ENCODE assay signal across 8 cellular contexts in the genomic region with DNA sequence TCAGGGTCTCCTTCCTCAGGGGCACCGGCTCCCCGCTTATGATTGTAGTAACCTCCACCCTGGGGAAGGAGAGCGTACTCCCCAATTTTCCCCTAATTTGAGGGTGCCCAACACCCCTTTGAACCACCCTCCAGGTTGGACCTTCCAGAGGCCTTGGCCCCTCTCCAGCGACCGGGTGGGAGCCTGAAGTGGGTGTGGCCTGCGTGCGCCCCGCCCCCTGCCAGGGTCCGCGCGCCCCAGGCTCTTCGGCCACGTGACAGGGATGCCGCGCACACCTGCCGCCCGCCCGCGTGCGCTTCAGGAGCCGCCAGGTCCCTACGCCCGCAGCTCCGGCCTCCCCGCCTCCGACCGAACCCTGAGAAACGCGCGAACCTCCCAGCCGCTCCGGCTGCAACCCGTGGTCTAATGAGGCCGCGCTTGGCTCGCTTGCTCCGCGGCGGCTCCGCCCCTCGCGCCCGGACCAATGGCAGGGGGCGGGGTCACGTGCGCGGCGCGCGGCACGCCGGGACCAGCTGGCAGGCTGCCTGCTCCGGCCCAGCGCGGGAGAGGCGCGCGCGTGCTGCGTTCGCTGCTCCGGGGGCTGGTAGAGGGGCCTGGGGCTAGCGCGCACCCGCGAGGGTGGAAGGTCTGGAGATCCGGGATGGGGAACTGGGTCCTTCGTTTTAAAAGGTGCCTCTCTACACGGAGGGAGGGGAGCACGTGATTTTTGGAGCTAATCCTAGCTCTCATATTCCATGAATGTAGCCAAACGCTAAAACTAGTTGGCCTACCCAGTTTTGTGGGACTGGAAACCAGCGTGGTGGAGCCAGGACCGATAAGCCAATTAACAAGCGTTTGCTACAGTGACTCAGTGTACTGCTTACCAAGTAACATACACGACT. TPM values are rescaled to one million over a fixed set of nuclear protein-coding genes. Genes with fewer than 3 reads are reported as not detected.
DNase-seq lines count a peak whose midpoint lies in the region; ATAC-seq, FAIRE-seq and TF ChIP-seq lines count a peak whose summit lies in the region.

A gene (minus strand): TSS at position 404 of the 881 bp plus-strand sequence. CDS start 618 bp downstream, outside the sequence.

- H3K27ac Mint-ChIP-seq in Caco-2 (ENCODE audit: unreplicated experiment) (peak within 1 kb of the TSS; percentile 78), naive B cell (peak within 1 kb of the TSS; percentile 9 to 81 (median 68))
- peak within 1 kb of the TSS; percentile 64 for H3K27ac Mint-ChIP-seq in activated T-cell treated with anti-CD3 and anti-CD28 coated beads, Interleukin-2, amount 50 U/mL, for 72 hours
- H3K27ac Mint-ChIP-seq in stimulated activated memory B cell treated with anti-CD40 and anti-IgM and Interleukin-4, amounts not matched to agents 10 μg/mL and 1 μg/mL and 100 μg/mL, for 72 hours, result peak within 1 kb of the TSS; percentile 78

- H3K4me3 ChIP-seq in Caco-2 (ENCODE audit: low read depth, low read length), result peak within 1 kb of the TSS; percentile 85
- H3K4me3 ChIP-seq in KMS-11 (IDR thresholded peaks at IDR 0.05; ENCODE audit: insufficient read depth, low read depth, low read length), result no peak within 1 kb of the TSS

- intact Hi-C loops in Caco-2 (cut with micrococcal nuclease; ENCODE audit: unreplicated experiment), result no loop called here

- H3K36me3 ChIP-seq in Caco-2 (ENCODE audit: control insufficient read depth, insufficient read depth, low read length) (peaks cover 8% of the 10 kb centered on the region), KMS-11 (ENCODE audit: insufficient read depth) (0 out of 2 replicates have a peak, but pooled peaks cover 4% of the 10 kb centered on the region)

- H3K36me3 Mint-ChIP-seq in Caco-2 (ENCODE audit: insufficient read depth, unreplicated experiment) (peaks cover 83% of the 10 kb centered on the region), naive B cell (peaks cover 0 to 12% of the 10 kb centered on the region in 2 donors)
- peaks cover 5 to 7% of the 10 kb centered on the region in 2 donors for H3K36me3 Mint-ChIP-seq in activated T-cell treated with anti-CD3 and anti-CD28 coated beads, Interleukin-2, amount 50 U/mL, for 72 hours (ENCODE audit: insufficient read depth in 2 of 2)
- H3K36me3 Mint-ChIP-seq in stimulated activated memory B cell treated with anti-CD40 and anti-IgM and Interleukin-4, amounts not matched to agents 10 μg/mL and 1 μg/mL and 100 μg/mL, for 72 hours, result peaks cover 21% of the 10 kb centered on the region

- no peaks in the 10 kb centered on the region for H3K79me2 ChIP-seq in KMS-11 (ENCODE audit: insufficient read depth, low read depth)

- peak within 1 kb of the TSS; percentile 56; the same call in 1 of the 2 replicates for H3K9ac ChIP-seq in KMS-11

- H3K4me1 ChIP-seq in Caco-2 (peaks cover 22% of the 10 kb centered on the region), KMS-11 (ENCODE audit: low read depth, poor library complexity, severe bottlenecking) (peaks cover 8% of the 10 kb centered on the region)

- no peaks in the 10 kb centered on the region for H3K9me3 Mint-ChIP-seq in Caco-2 (ENCODE audit: unreplicated experiment)
- H3K9me3 Mint-ChIP-seq in activated T-cell treated with anti-CD3 and anti-CD28 coated beads, Interleukin-2, amount 50 U/mL, for 72 hours, result peaks cover 0 to 2% of the 10 kb centered on the region in 2 donors
- H3K9me3 Mint-ChIP-seq in naive B cell, result no peaks in the 10 kb centered on the region
- H3K9me3 Mint-ChIP-seq in stimulated activated memory B cell treated with anti-CD40 and anti-IgM and Interleukin-4, amounts not matched to agents 10 μg/mL and 1 μg/mL and 100 μg/mL, for 72 hours, result no peaks in the 10 kb centered on the region

- peak; percentile 94 to 97 for DNase-seq in Caco-2
- DNase-seq in RCC 7860 (ENCODE audit: low spot score), result peak; percentile 30
- peak; percentile 91 to 94 for DNase-seq in activated T-cell treated with anti-CD3 and anti-CD28 coated beads, Interleukin-2, amount 50 U/mL, for 72 hours
- DNase-seq in fibroblast of gingiva (ENCODE audit: low read depth), result peak; percentile 74
- DNase-seq in naive B cell, result peak; percentile 90

- H2AFZ ChIP-seq in KMS-11 (ENCODE audit: low read depth), result peak within 1 kb of the TSS; percentile 85

- CTCF ChIA-PET in Caco-2 (lab: Charles Lee), result no interaction called here

- peaks cover 13% of the 10 kb centered on the region for H3K4me1 Mint-ChIP-seq in Caco-2 (ENCODE audit: low read depth, unreplicated experiment)
- peaks cover 20% of the 10 kb centered on the region for H3K4me1 Mint-ChIP-seq in activated T-cell treated with anti-CD3 and anti-CD28 coated beads, Interleukin-2, amount 50 U/mL, for 72 hours (ENCODE audit: low read depth)
- H3K4me1 Mint-ChIP-seq in naive B cell, result peaks cover 8 to 14% (median 12%) of the 10 kb centered on the region in 3 donors
- H3K4me1 Mint-ChIP-seq in stimulated activated memory B cell treated with anti-CD40 and anti-IgM and Interleukin-4, amounts not matched to agents 10 μg/mL and 1 μg/mL and 100 μg/mL, for 72 hours, result peaks cover 15% of the 10 kb centered on the region

- H3K27me3 ChIP-seq in Caco-2 (replicated peaks; ENCODE audit: control insufficient read depth, insufficient read depth, low read length) (no peaks in the 10 kb centered on the region), KMS-11 (ENCODE audit: insufficient read depth, low read depth) (no peaks in the 10 kb centered on the region)

- H3K4me3 Mint-ChIP-seq in Caco-2 (ENCODE audit: unreplicated experiment) (peak within 1 kb of the TSS; percentile 70), naive B cell (peak within 1 kb of the TSS; percentile 67 to 88 (median 78))
- H3K4me3 Mint-ChIP-seq in activated T-cell treated with anti-CD3 and anti-CD28 coated beads, Interleukin-2, amount 50 U/mL, for 72 hours, result peak within 1 kb of the TSS; percentile 83 to 89
- H3K4me3 Mint-ChIP-seq in stimulated activated memory B cell treated with anti-CD40 and anti-IgM and Interleukin-4, amounts not matched to agents 10 μg/mL and 1 μg/mL and 100 μg/mL, for 72 hours, result peak within 1 kb of the TSS; percentile 82

- no peaks in the 10 kb centered on the region for H3K27me3 Mint-ChIP-seq in Caco-2 (ENCODE audit: insufficient read depth, unreplicated experiment)
- no peaks in the 10 kb centered on the region for H3K27me3 Mint-ChIP-seq in activated T-cell treated with anti-CD3 and anti-CD28 coated beads, Interleukin-2, amount 50 U/mL, for 72 hours (ENCODE audit: low read depth)
- no peaks in the 10 kb centered on the region for H3K27me3 Mint-ChIP-seq in naive B cell
- H3K27me3 Mint-ChIP-seq in stimulated activated memory B cell treated with anti-CD40 and anti-IgM and Interleukin-4, amounts not matched to agents 10 μg/mL and 1 μg/mL and 100 μg/mL, for 72 hours, result no peaks in the 10 kb centered on the region

- peak within 1 kb of the TSS; percentile 60 for H3K27ac ChIP-seq in KMS-11

- TF ChIP-seq CTCF in Caco-2 (IDR thresholded peaks at IDR 0.05; ENCODE audit: insufficient read depth in 1 of 2, low read depth in 1 of 2, low read length in 1 of 2, severe bottlenecking in 1 of 2, unreplicated experiment in 1 of 2) (no peak), KMS-11 (conservative IDR thresholded peaks at IDR 0.05; ENCODE audit: low read depth, low read length) (no peak)

- no peak for FAIRE-seq in RCC 7860 (lab: Jason Lieb, UNC)

- H3K9me3 ChIP-seq in Caco-2, result no peaks in the 10 kb centered on the region

- no TSS peak for BruUV-seq in Caco-2 (replicated peaks; lab: Mats Ljungman, UMichigan)

- no peaks in the 10 kb centered on the region for H4K20me1 ChIP-seq in KMS-11 (ENCODE audit: insufficient read depth)

- peak within 1 kb of the TSS; percentile 70 for H3K4me2 ChIP-seq in KMS-11

- ATAC-seq in GM21447 (IDR thresholded peaks at IDR 0.05; ENCODE audit: unreplicated experiment), result peak; percentile 62
- ATAC-seq in activated T-cell treated with anti-CD3 and anti-CD28 coated beads, Interleukin-2, amount 50 U/mL, for 72 hours (replicated peaks in 1 of 2), result peak; percentile 95 to 96
- peak; percentile 96 to 97 for ATAC-seq in naive B cell (ENCODE audit: low read depth in 2 of 2)
- peak; percentile 97 for ATAC-seq in stimulated activated memory B cell treated with anti-CD40 and anti-IgM and Interleukin-4, amounts not matched to agents 10 μg/mL and 1 μg/mL and 100 μg/mL, for 72 hours

- POLR2A ChIA-PET in Caco-2 (lab: Charles Lee), result interaction anchor here (0.8 to 1.4 kb wide), 3 partner anchors 16 to 25 kb away, joined by 3 to 12 read pairs (median 3); a partner anchor contains a TSS

RNA-seq across cellular contexts. Expression of the gene that starts here (rescaled TPM):
- 182 and 220 TPM in 2 replicates for total RNA-seq in Caco-2 (2022)
- total RNA-seq in activated T-cell treated with anti-CD3 and anti-CD28 coated beads, Interleukin-2, amount 50 U/mL, for 72 hours, result 10 to 100 TPM; 12.6 to 19.3 TPM
- 1 to 10 TPM; 2.0 to 6.3 (median 3.2) TPM for polyA plus RNA-seq in naive B cell (ENCODE audit: low read depth in 6 of 6)

Comparison
In these comparisons a context has a peak if more than half of its experiments do, and no peak if none do; other contexts are left out.
1. DNase-seq: peak in every context shown above with its lines; median percentile 96 in Caco-2; 92 in activated T-cell treated with anti-CD3 and anti-CD28 coated beads, Interleukin-2, amount 50 U/mL, for 72 hours; 90 in naive B cell; 74 in fibroblast of gingiva; 30 in RCC 7860.